9 cellular contexts compared by ENCODE assay signal in genomic region chr5:137858223-137858916, GRCh38. TPM values are rescaled to one million over a fixed set of nuclear protein-coding genes. Genes with fewer than 3 reads are reported as not detected.
DNase-seq lines count a peak whose midpoint lies in the region; ATAC-seq and TF ChIP-seq lines count a peak whose summit lies in the region.
"Had no signal": no experiment of that assay in that cellular context is flagged by ENCODE, and none has a peak within 500 bp of the region (broad histone marks: within the 10 kb centered on the region; RNA-seq: fewer than 3 reads in every experiment).

No MANE protein-coding gene starts in this region.

- no peaks in the 10 kb centered on the region for H3K4me1 ChIP-seq in foreskin keratinocyte

- ATAC-seq in GM19043 (IDR thresholded peaks at IDR 0.05; ENCODE audit: low read depth, unreplicated experiment) (peak; percentile 81), HG03280 (IDR thresholded peaks at IDR 0.05; ENCODE audit: unreplicated experiment) (peak; percentile 79), foreskin keratinocyte (no peak)
- no peak for ATAC-seq in activated CD8-positive, alpha-beta T cell treated with anti-CD3 and anti-CD28 coated beads for 36 hours

- H3K27me3 Mint-ChIP-seq in activated CD8-positive, alpha-beta T cell treated with anti-CD3 and anti-CD28 coated beads for 36 hours: no peaks in the 10 kb centered on the region

- peak; percentile 12 for DNase-seq in A172 (ENCODE audit: low spot score)
- DNase-seq in activated CD8-positive, alpha-beta T cell treated with anti-CD3 and anti-CD28 coated beads for 36 hours: no peak
- DNase-seq in medulla oblongata (ENCODE audit: extremely low spot score): peak; percentile 78
- DNase-seq in stimulated activated naive CD4-positive, alpha-beta T cell treated with Interleukin-2 at 50 U/mL for 16 hours (lab: John Stamatoyannopoulos, UW): no peak
- DNase-seq in activated CD4-positive, CD25-positive, alpha-beta regulatory T cell treated with anti-CD3 and anti-CD28 coated beads, Interleukin-2, amount 50 U/mL, for 72 hours: no peak
- DNase-seq in foreskin keratinocyte: no peak

- no peaks in the 10 kb centered on the region for H3K36me3 Mint-ChIP-seq in activated CD8-positive, alpha-beta T cell treated with anti-CD3 and anti-CD28 coated beads for 36 hours (ENCODE audit: low read depth)
- H3K36me3 Mint-ChIP-seq: activated naive CD4-positive, alpha-beta T cell treated with anti-CD3 and anti-CD28 coated beads, Interleukin-2, amount 50 U/mL, for 72 hours had no signal

- peaks cover 15% of the 10 kb centered on the region for H3K4me1 Mint-ChIP-seq in activated CD8-positive, alpha-beta T cell treated with anti-CD3 and anti-CD28 coated beads for 36 hours (ENCODE audit: low read depth)

- H3K9me3 Mint-ChIP-seq in activated CD8-positive, alpha-beta T cell treated with anti-CD3 and anti-CD28 coated beads for 36 hours: no peaks in the 10 kb centered on the region
- H3K9me3 Mint-ChIP-seq: activated naive CD4-positive, alpha-beta T cell treated with anti-CD3 and anti-CD28 coated beads, Interleukin-2, amount 50 U/mL, for 72 hours had no signal

- H3K4me3 Mint-ChIP-seq in activated CD8-positive, alpha-beta T cell treated with anti-CD3 and anti-CD28 coated beads for 36 hours: peak overlapping the region; percentile 36

- intact Hi-C loops in activated CD8-positive, alpha-beta T cell treated with anti-CD3 and anti-CD28 coated beads for 36 hours (cut with micrococcal nuclease): no loop called here

- H3K27me3 ChIP-seq in foreskin keratinocyte: no peaks in the 10 kb centered on the region

- TF ChIP-seq CTCF in activated CD8-positive, alpha-beta T cell treated with anti-CD3 and anti-CD28 coated beads for 36 hours (IDR thresholded peaks at IDR 0.05): no peak
- TF ChIP-seq CTCF in foreskin keratinocyte (conservative IDR thresholded peaks at IDR 0.05): no peak

- CTCF ChIA-PET in activated CD8-positive, alpha-beta T cell treated with anti-CD3 and anti-CD28 coated beads for 36 hours (lab: Charles Lee): interaction anchor here (1.1 kb wide), 1 partner anchor 10 kb away, joined by 3 read pairs; no protein-coding TSS in a partner anchor

- peak overlapping the region; percentile 52 for H3K27ac Mint-ChIP-seq in activated CD8-positive, alpha-beta T cell treated with anti-CD3 and anti-CD28 coated beads for 36 hours

- POLR2A ChIA-PET in activated CD8-positive, alpha-beta T cell treated with anti-CD3 and anti-CD28 coated beads for 36 hours (lab: Charles Lee): interaction anchor here (0.6 kb wide), 1 partner anchor 64 kb away, joined by 3 read pairs; no protein-coding TSS in a partner anchor

- H3K27ac ChIP-seq in foreskin keratinocyte: no peak overlapping the region

RNA-seq across cellular contexts. Expression of gene MYOT, which starts 9.3 kb away (rescaled TPM):
- total RNA-seq in A172 (2014; rRNA removed; shearing (Covaris generic)): not detected in 2 replicates
- total RNA-seq in activated CD8-positive, alpha-beta T cell treated with anti-CD3 and anti-CD28 coated beads for 36 hours: not detected
- 0.18 and 0.20 TPM in 2 replicates for total RNA-seq in foreskin keratinocyte
- 0.02 and 0.07 TPM in 2 replicates for polyA plus RNA-seq in foreskin keratinocyte
- total RNA-seq: activated naive CD4-positive, alpha-beta T cell treated with anti-CD3 and anti-CD28 coated beads, Interleukin-2, amount 50 U/mL, for 72 hours had no signal

RNA-seq across cellular contexts. Expression of gene PKD2L2, which starts 30.9 kb away (rescaled TPM):
- not detected in 2 replicates for total RNA-seq in A172 (2014; rRNA removed; shearing (Covaris generic))
- total RNA-seq in activated CD8-positive, alpha-beta T cell treated with anti-CD3 and anti-CD28 coated beads for 36 hours: not detected
- total RNA-seq in foreskin keratinocyte: not detected in 2 replicates
- polyA plus RNA-seq in foreskin keratinocyte: 0.04 TPM in 1 of 2 replicates, not detected in the other

Comparison
In these comparisons a context has a peak if more than half of its experiments do, and no peak if none do; other contexts are left out.
1. DNase-seq: peak in A172 (single experiment) and medulla oblongata (single experiment); none in activated CD8-positive, alpha-beta T cell treated with anti-CD3 and anti-CD28 coated beads for 36 hours (single experiment), stimulated activated naive CD4-positive, alpha-beta T cell treated with Interleukin-2 at 50 U/mL for 16 hours (single experiment), activated CD4-positive, CD25-positive, alpha-beta regulatory T cell treated with anti-CD3 and anti-CD28 coated beads, Interleukin-2, amount 50 U/mL, for 72 hours (single experiment) and foreskin keratinocyte (0 of 2).
2. ATAC-seq: peak in GM19043 (single experiment) and HG03280 (single experiment); none in activated CD8-positive, alpha-beta T cell treated with anti-CD3 and anti-CD28 coated beads for 36 hours (single experiment) and foreskin keratinocyte (single experiment).